8 cellular contexts compared by ENCODE assay signal in the genomic region with DNA sequence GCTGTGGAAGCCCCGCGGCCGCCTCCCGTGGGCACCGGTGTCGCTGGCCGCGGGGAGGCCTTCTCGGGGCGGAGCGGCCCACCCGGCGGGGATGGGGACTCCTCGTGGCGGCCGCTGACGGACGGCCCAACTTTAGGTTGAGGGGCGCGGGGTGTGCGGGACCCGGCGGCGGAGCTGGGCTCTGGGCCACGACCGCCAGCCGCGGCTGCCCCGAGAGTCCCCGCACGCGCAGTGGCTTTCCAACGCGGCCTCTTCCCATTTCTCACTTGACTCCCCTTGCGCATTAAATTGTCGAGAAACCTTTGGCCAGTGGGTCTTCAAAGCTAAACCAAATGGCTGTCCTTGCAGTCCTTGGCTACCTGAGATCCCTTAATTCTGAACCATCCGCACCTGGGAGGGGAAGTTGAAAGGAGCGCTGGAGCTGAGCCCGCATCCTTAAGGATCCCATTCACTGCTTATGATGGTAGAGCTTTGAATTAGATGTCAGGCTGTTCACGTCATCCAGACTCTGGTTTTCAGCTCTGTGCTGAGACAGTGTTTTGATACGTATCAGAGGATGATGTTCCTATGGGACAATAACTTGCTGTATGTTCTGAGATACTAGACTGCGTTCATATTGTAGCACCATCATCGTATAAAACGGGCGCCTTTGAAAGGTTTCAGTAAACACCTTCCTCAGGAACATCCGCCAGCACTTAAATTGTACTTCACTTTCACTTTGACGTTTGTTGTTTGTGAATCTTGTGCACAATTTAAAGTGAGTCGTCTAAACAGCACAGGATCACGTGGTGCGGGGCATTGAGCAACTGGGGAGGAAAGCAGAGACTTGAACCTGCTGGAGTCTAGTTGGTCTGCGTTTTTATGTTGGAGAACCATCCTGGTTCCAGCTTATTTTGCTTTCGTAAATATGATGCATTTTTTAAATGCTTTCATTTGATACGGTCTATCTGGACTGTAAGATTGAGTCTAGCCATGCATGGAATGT. TPM values are rescaled to one million over a fixed set of nuclear protein-coding genes. Genes with fewer than 3 reads are reported as not detected.
DNase-seq lines count a peak whose midpoint lies in the region; ATAC-seq and TF ChIP-seq lines count a peak whose summit lies in the region.

No MANE protein-coding gene starts in this region.

- H3K27ac ChIP-seq in A673 (ENCODE audit: low read depth, low read length, poor library complexity, severe bottlenecking), result peak overlapping the region; percentile 72
- peak overlapping the region; percentile 94 to 97 for H3K27ac ChIP-seq in right atrium auricular region
- peak overlapping the region; percentile 80 to 89 for H3K27ac ChIP-seq in prostate gland
- peak overlapping the region; percentile 97 for H3K27ac ChIP-seq in vagina

- H3K27me3 ChIP-seq in A673 (replicated peaks; ENCODE audit: insufficient read depth, low read depth, low read length, poor library complexity) (no peaks in the 10 kb centered on the region), right atrium auricular region (no peaks in the 10 kb centered on the region), prostate gland (replicated peaks; ENCODE audit: insufficient read depth) (no peaks in the 10 kb centered on the region), vagina (no peaks in the 10 kb centered on the region)

- CTCF ChIA-PET in A673 (lab: Charles Lee), result no interaction called here

- H3K4me3 ChIP-seq in A673 (ENCODE audit: low read depth, low read length, poor library complexity, severe bottlenecking) (peak overlapping the region; percentile 58), right atrium auricular region (peak overlapping the region; percentile 50 to 77), prostate gland (peak overlapping the region; percentile 60 to 76), vagina (peak overlapping the region; percentile 84)

- TF ChIP-seq CTCF in A673 (conservative IDR thresholded peaks at IDR 0.05; ENCODE audit: low read depth, low read length) (no peak), right atrium auricular region (IDR thresholded peaks at IDR 0.05) (no peak), prostate gland (IDR thresholded peaks at IDR 0.05) (no peak), vagina (IDR thresholded peaks at IDR 0.05) (no peak)

- 3% methylated on average over 45 of the region's 53 CpGs for WGBS in prostate gland

- DNase-seq in A673 (ENCODE audit: low spot score), result peak; percentile 73
- peak; percentile 25 for DNase-seq in SKM-1 treated with dmso at 0.1 percent for 144 hours (lab: John Stamatoyannopoulos, UW; ENCODE audit: unreplicated experiment)
- peak; percentile 94 for DNase-seq in amniotic epithelial cell (ENCODE audit: low read depth)
- peak; percentile 84 for DNase-seq in right atrium auricular region (ENCODE audit: low spot score)
- DNase-seq in prostate gland (ENCODE audit: low spot score), result peak; percentile 72
- DNase-seq in vagina (ENCODE audit: extremely low spot score in 2 of 2), result no peak

- peaks cover 18% of the 10 kb centered on the region for H3K4me1 ChIP-seq in A673 (ENCODE audit: insufficient read depth, low read length, poor library complexity, severe bottlenecking)
- peaks cover 0 to 38% of the 10 kb centered on the region in 2 donors for H3K4me1 ChIP-seq in right atrium auricular region
- peaks cover 4% of the 10 kb centered on the region for H3K4me1 ChIP-seq in prostate gland (replicated peaks)
- H3K4me1 ChIP-seq in vagina, result peaks cover 53% of the 10 kb centered on the region

- intact Hi-C loops in A673 (cut with micrococcal nuclease; ENCODE audit: unreplicated experiment) (no loop called here), prostate gland (cut with DNase I) (loop anchor here (10.0 kb wide), 2 partner anchors 51 to 101 kb away; no protein-coding TSS in a partner anchor), vagina (cut with DNase I) (no loop called here)

- POLR2A ChIA-PET in A673 (lab: Charles Lee; ENCODE audit: low non-redundant PET), result interaction anchor here (0.5 to 0.6 kb wide), 2 partner anchors 19 to 958 kb away, joined by 3 to 4 read pairs; no protein-coding TSS in a partner anchor

- peak; percentile 26 for TF ChIP-seq POLR2A in prostate gland (IDR thresholded peaks at IDR 0.05)
- no peak for TF ChIP-seq POLR2A in vagina (IDR thresholded peaks at IDR 0.05)

- peak; percentile 41 for ATAC-seq in GM18861 (IDR thresholded peaks at IDR 0.05; ENCODE audit: unreplicated experiment)
- peak; percentile 50 for ATAC-seq in HG03196 (IDR thresholded peaks at IDR 0.05; ENCODE audit: unreplicated experiment)

- H3K36me3 ChIP-seq in A673 (ENCODE audit: insufficient read depth, low read length, poor library complexity, severe bottlenecking) (no peaks in the 10 kb centered on the region), right atrium auricular region (no peaks in the 10 kb centered on the region), prostate gland (no peaks in the 10 kb centered on the region), vagina (no peaks in the 10 kb centered on the region)

- BruUV-seq in A673 (replicated peaks; lab: Mats Ljungman, UMichigan), result no TSS peak

- H3K9me3 ChIP-seq in A673 (ENCODE audit: low read depth, low read length, poor library complexity, severe bottlenecking) (no peaks in the 10 kb centered on the region), right atrium auricular region (no peaks in the 10 kb centered on the region), prostate gland (no peaks in the 10 kb centered on the region), vagina (no peaks in the 10 kb centered on the region)

RNA-seq across cellular contexts. Expression of gene CLIP4, which starts 0.9 kb away (rescaled TPM):
- total RNA-seq in A673 (2021), result 14.9 and 18.2 TPM in 2 replicates
- total RNA-seq in right atrium auricular region, result 10 to 100 TPM; 66.5 to 71.0 TPM
- total RNA-seq in prostate gland, result 10 to 100 TPM; 26.1 to 30.3 TPM
- 63.1 TPM for total RNA-seq in vagina

RNA-seq across cellular contexts. Expression of gene PCARE, which starts 41.8 kb away (rescaled TPM):
- not detected in 2 replicates for total RNA-seq in A673 (2021)
- total RNA-seq in right atrium auricular region, result 1 to 10 TPM in 1 of 2 donors, under 1 TPM in 1; 0.79 to 2.2 TPM
- not detected for total RNA-seq in prostate gland
- not detected for total RNA-seq in vagina

Comparison
In these comparisons a context has a peak if more than half of its experiments do, and no peak if none do; other contexts are left out.
1. DNase-seq: peak in A673 (single experiment), SKM-1 treated with dmso at 0.1 percent for 144 hours (single experiment), amniotic epithelial cell (single experiment), right atrium auricular region (single experiment) and prostate gland (single experiment); none in vagina (0 of 2).
2. Peak in every context shown above with its lines, with median percentiles within 50 percentile points of each other: H3K27ac ChIP-seq and H3K4me3 ChIP-seq.